Comparison of ENCODE assay signal across 24 cellular contexts in the genomic region with DNA sequence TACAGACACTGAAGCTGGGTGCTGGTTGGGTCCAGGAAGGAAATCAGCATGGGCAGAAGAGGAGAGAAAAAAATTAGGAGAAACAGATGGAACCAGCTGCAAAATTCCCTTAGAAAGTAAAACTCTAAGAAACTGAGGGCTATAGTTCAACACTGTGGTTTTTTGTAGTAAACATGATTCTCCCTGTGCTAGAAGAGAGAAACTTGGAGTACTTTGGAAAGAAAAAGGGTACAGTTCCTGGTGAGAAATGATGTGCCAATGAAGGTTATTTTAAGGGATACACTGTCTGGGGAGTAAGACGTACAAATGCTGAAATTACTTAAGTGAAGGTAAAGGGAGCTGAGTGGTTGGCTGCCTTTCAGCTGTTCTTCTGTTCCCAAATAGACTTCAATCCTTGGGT.
A peak's percentile ranks its signal among the peaks of the same experiment; 100 is the strongest.
DNase-seq lines count a peak whose midpoint lies in the region; ATAC-seq and TF ChIP-seq lines count a peak whose summit lies in the region.
"Had no signal": no experiment of that assay in that cellular context is flagged by ENCODE, and none has a peak within 500 bp of the region (broad histone marks: within the 10 kb centered on the region; RNA-seq: fewer than 3 reads in every experiment).

No MANE protein-coding gene starts in this region.

- no peaks in the 10 kb centered on the region for H3K9me3 ChIP-seq in mesenchymal stem cell (ENCODE audit: control insufficient read depth, low read length)
- H3K9me3 ChIP-seq: BE2C, BLaER1 had no signal

- peak overlapping the region; percentile 66 for H4K8ac ChIP-seq in mesenchymal stem cell (ENCODE audit: low read length)

- WGBS in mesenchymal stem cell = 77% methylated on average over 1 of the region's 1 CpG

- H3K4me2 ChIP-seq in mesenchymal stem cell (ENCODE audit: low read length, poor library complexity, severe bottlenecking) = no peak overlapping the region
- H3K4me2 ChIP-seq: BLaER1 had no signal

- H3K36me3 ChIP-seq in mesenchymal stem cell (ENCODE audit: control insufficient read depth in 1 of 2, insufficient read depth in 2 of 2, low read depth in 1 of 2, low read length in 2 of 2) = no peaks in the 10 kb centered on the region
- H3K36me3 ChIP-seq: BE2C, BLaER1 had no signal

- peak overlapping the region; percentile 20 for H4K91ac ChIP-seq in mesenchymal stem cell (ENCODE audit: low read length)

- no peak overlapping the region for H2BK120ac ChIP-seq in mesenchymal stem cell (ENCODE audit: low read depth, low read length)

- H3K14ac ChIP-seq in mesenchymal stem cell (ENCODE audit: low read length in 2 of 2) = no peak overlapping the region

- H3K36me3 Mint-ChIP-seq in nephron (ENCODE audit: low read depth) = no peaks in the 10 kb centered on the region
- H3K36me3 Mint-ChIP-seq: CD14-positive monocyte; CD4-positive, alpha-beta memory T cell; CD4-positive, CD25-positive, alpha-beta regulatory T cell; CD8-positive, alpha-beta memory T cell had no signal

- H3K4me1 ChIP-seq in mesenchymal stem cell (ENCODE audit: control insufficient read depth, insufficient read depth, low read depth, low read length) = no peaks in the 10 kb centered on the region
- H3K4me1 ChIP-seq: BE2C, BLaER1 had no signal

- peaks cover 5% of the 10 kb centered on the region for H3K27me3 Mint-ChIP-seq in nephron (ENCODE audit: low read depth)

- ATAC-seq in sciatic nerve (peak; percentile 60), HG02642 (IDR thresholded peaks at IDR 0.05; ENCODE audit: poor library complexity, unreplicated experiment) (no peak), GM18520 (IDR thresholded peaks at IDR 0.05; ENCODE audit: unreplicated experiment) (no peak)
- ATAC-seq: GM12878 had no signal

- no peaks in the 10 kb centered on the region for H3K27me3 ChIP-seq in mesenchymal stem cell (ENCODE audit: control insufficient read depth in 1 of 2, insufficient read depth in 1 of 2, low read length in 2 of 2)
- H3K27me3 ChIP-seq: BE2C, BLaER1 had no signal

- no peak overlapping the region for H3K27ac ChIP-seq in mesenchymal stem cell (ENCODE audit: low read length, poor library complexity, severe bottlenecking)
- H3K27ac ChIP-seq: BLaER1 had no signal

- H3K4me3 Mint-ChIP-seq in nephron = no peak overlapping the region
- H3K4me3 Mint-ChIP-seq: CD14-positive monocyte; CD4-positive, alpha-beta memory T cell; CD4-positive, CD25-positive, alpha-beta regulatory T cell; CD8-positive, alpha-beta memory T cell had no signal

- no peak overlapping the region for H2AK5ac ChIP-seq in mesenchymal stem cell (ENCODE audit: low read length, severe bottlenecking)

- H3K9me3 Mint-ChIP-seq in nephron = no peaks in the 10 kb centered on the region
- H3K9me3 Mint-ChIP-seq: CD4-positive, alpha-beta memory T cell had no signal

- H3K4ac ChIP-seq in mesenchymal stem cell (ENCODE audit: low read depth in 1 of 2, low read length in 2 of 2) = peak overlapping the region in 1 of 2 experiments; percentile 27

- peak; percentile 67 for DNase-seq in mesenchymal stem cell
- no peak for DNase-seq in sciatic nerve (ENCODE audit: low spot score)
- DNase-seq in GM19238 (ENCODE audit: insufficient read length, low spot score) = no peak
- DNase-seq: 8988T; ACHN; BE2C; C1 segment of cervical spinal cord; CD4-positive, alpha-beta memory T cell; CD4-positive, CD25-positive, alpha-beta regulatory T cell; CD8-positive, alpha-beta memory T cell; COR-L47; DMS 273 treated with DMSO at 0.1 percent for 48 hours; DMS153; DMS53; DMS79; DND-41; EL; GDM1 had no signal

- H3K9ac ChIP-seq in mesenchymal stem cell (ENCODE audit: low read length) = no peak overlapping the region
- H3K9ac ChIP-seq: BLaER1 had no signal

- H3K4me3 ChIP-seq in mesenchymal stem cell (ENCODE audit: insufficient read depth in 1 of 2, low read depth in 1 of 2, low read length in 2 of 2) = no peak overlapping the region
- H3K4me3 ChIP-seq: BLaER1, GM12878 had no signal

- no peak overlapping the region for H2BK15ac ChIP-seq in mesenchymal stem cell (ENCODE audit: low read depth, poor library complexity, severe bottlenecking)

- intact Hi-C loops in sciatic nerve (cut with DNase I) = no loop called here

- no peak overlapping the region for H2BK5ac ChIP-seq in mesenchymal stem cell (ENCODE audit: low read depth, low read length, poor library complexity, severe bottlenecking)

- H3K79me1 ChIP-seq in mesenchymal stem cell (replicated peaks; ENCODE audit: low read length, poor library complexity, severe bottlenecking) = no peaks in the 10 kb centered on the region

- no peak for TF ChIP-seq CTCF in nephron (IDR thresholded peaks at IDR 0.05; ENCODE audit: unreplicated experiment in 3 of 3)

- H3K4me1 Mint-ChIP-seq in nephron = peaks cover 18% of the 10 kb centered on the region
- H3K4me1 Mint-ChIP-seq: CD4-positive, alpha-beta memory T cell; CD4-positive, CD25-positive, alpha-beta regulatory T cell; CD8-positive, alpha-beta memory T cell had no signal

- H3K27ac Mint-ChIP-seq in nephron = peak overlapping the region; percentile 1 to 30 (median 24)
- H3K27ac Mint-ChIP-seq: CD14-positive monocyte; CD4-positive, alpha-beta memory T cell; CD4-positive, CD25-positive, alpha-beta regulatory T cell had no signal

- H3K23ac ChIP-seq in mesenchymal stem cell (ENCODE audit: low read length in 2 of 2) = no peak overlapping the region

- H2AFZ ChIP-seq in mesenchymal stem cell (ENCODE audit: low read depth, low read length) = no peak overlapping the region

- H2BK12ac ChIP-seq in mesenchymal stem cell (ENCODE audit: low read length in 2 of 2) = no peak overlapping the region

- H3K18ac ChIP-seq in mesenchymal stem cell (ENCODE audit: low read depth in 1 of 2, low read length in 2 of 2) = peak overlapping the region in 1 of 2 experiments; percentile 47
